Comparison of ENCODE assay signal across 1 cellular context in genomic region chr15:67199881-67200763, GRCh38.
TF ChIP-seq lines count a peak whose summit lies in the region.

No MANE protein-coding gene starts in this region.

TF ChIP-seq in HepG2, 621 proteins besides CTCF, POLR2A, EP300 and RAD21:
- TF ChIP-seq ZNF562 (CRISPR knock-in tag; IDR thresholded peaks at IDR 0.05; ENCODE audit: borderline replicate concordance) (no peak), ZNF607 (CRISPR knock-in tag; IDR thresholded peaks at IDR 0.05; ENCODE audit: borderline replicate concordance) (no peak), HOXD1 (CRISPR knock-in tag; IDR thresholded peaks at IDR 0.05) (no peak), ZKSCAN1 (IDR thresholded peaks at IDR 0.05; ENCODE audit: low read length) (0 out of 2 replicates have a peak, but pooled peaks have one; percentile 50), GLMP (CRISPR knock-in tag; IDR thresholded peaks at IDR 0.05; ENCODE audit: borderline replicate concordance) (no peak), KLF13 (CRISPR knock-in tag; IDR thresholded peaks at IDR 0.05) (no peak)
